ENCODE assay signal across 8 cellular contexts in the genomic region with DNA sequence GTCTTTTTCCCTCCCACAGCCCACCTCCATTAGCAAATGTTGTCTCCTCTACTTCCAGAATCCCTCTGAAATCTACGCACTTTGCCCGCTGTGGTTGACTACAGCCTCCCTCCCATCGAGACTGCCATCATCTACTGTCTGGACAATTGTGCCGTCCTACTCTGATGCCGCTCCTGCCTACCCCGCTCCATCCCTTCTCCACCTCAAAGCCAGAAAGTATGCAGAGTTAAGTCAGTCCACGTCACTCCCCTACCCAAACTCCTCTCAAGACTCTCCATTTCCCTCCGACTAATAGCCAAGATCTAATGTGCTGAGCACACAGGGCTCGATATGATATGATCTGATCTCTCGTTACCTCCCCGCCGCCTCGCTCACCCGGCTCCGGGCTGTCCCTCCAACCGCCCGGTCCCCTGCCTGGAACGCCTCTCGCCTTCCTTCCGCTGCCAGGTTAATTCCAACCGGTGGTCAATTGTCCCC. TPM values are rescaled to one million over a fixed set of nuclear protein-coding genes. Genes with fewer than 3 reads are reported as not detected.
DNase-seq lines count a peak whose midpoint lies in the region; ATAC-seq, FAIRE-seq and TF ChIP-seq lines count a peak whose summit lies in the region.

No MANE protein-coding gene starts in this region.

- TF ChIP-seq RAD21 in K562 (CRISPR knock-in tag; conservative IDR thresholded peaks at IDR 0.05 in 1 of 2, IDR thresholded peaks at IDR 0.05 in 1 of 2) = no peak

- TF ChIP-seq POLR2A in K562 (conservative IDR thresholded peaks at IDR 0.05) (no peak), lower leg skin (IDR thresholded peaks at IDR 0.05) (no peak), vagina (IDR thresholded peaks at IDR 0.05) (no peak)

- H3K27me3 ChIP-seq in K562 (ENCODE audit: control insufficient read depth in 2 of 2, insufficient read depth in 2 of 2, low read length in 2 of 2) = no peaks in the 10 kb centered on the region
- H3K27me3 ChIP-seq in vagina = no peaks in the 10 kb centered on the region

- H3K36me3 ChIP-seq in K562 (ENCODE audit: control insufficient read depth, insufficient read depth, low read length) (peaks cover 30% of the 10 kb centered on the region; the same call in 1 of the 3 replicates), vagina (peaks cover 0 to 15% of the 10 kb centered on the region in 2 donors)

- TF ChIP-seq CTCF in K562 (IDR thresholded peaks at IDR 0.05 in 2 of 3, conservative IDR thresholded peaks at IDR 0.05 in 1 of 3; ENCODE audit: insufficient read depth in 2 of 3, low read depth in 1 of 3, low read length in 3 of 3) = no peak
- no peak for TF ChIP-seq CTCF in lower leg skin (IDR thresholded peaks at IDR 0.05)
- no peak for TF ChIP-seq CTCF in vagina (IDR thresholded peaks at IDR 0.05)

- WGBS in K562 (ENCODE audit: insufficient coverage, low coverage, missing lambda C conversion rate) = 1% methylated on average over 20 of the region's 21 CpGs
- WGBS in lower leg skin, 2 donors = 1 to 2% methylated on average over 21 of the region's 21 CpGs

- peak overlapping the region; percentile 89 to 96 for H3K9ac ChIP-seq in K562 (ENCODE audit: insufficient read depth in 1 of 2, low read depth in 2 of 2, low read length in 2 of 2)

- DNase-seq in HT-29 (ENCODE audit: low spot score) (peak; percentile 26), K562 (ENCODE audit: extremely low read depth in 1 of 4, low spot score in 3 of 4) (peak in 3 of 4 experiments; percentile 38 to 48 (median 39)), lower leg skin (ENCODE audit: low spot score in 2 of 2) (no peak), vagina (ENCODE audit: extremely low spot score in 2 of 2) (no peak), RCC 7860 (ENCODE audit: low spot score) (no peak)
- DNase-seq in activated CD8-positive, alpha-beta memory T cell treated with anti-CD3 and anti-CD28 coated beads, Interleukin-2, amount 50 U/mL, for 48 hours = no peak
- no peak for DNase-seq in activated CD4-positive, alpha-beta T cell treated with anti-CD3 and anti-CD28 coated beads, Interleukin-2, amount 50 U/mL, for 1 hour

- H3K79me2 ChIP-seq in K562 (ENCODE audit: control insufficient read depth, insufficient read depth, low read length) = peaks cover 28% of the 10 kb centered on the region

- peak overlapping the region; percentile 93 for H3K4me2 ChIP-seq in K562 (ENCODE audit: insufficient read depth, low read length)

- peaks cover 11% of the 10 kb centered on the region; the same call in 1 of the 2 replicates for H4K20me1 ChIP-seq in K562 (replicated peaks; ENCODE audit: control insufficient read depth, insufficient read depth, low read length)

- intact Hi-C loops in K562 (cut with micrococcal nuclease) (no loop called here), lower leg skin (cut with DNase I; ENCODE audit: low total_unique reads) (no loop called here), vagina (cut with DNase I) (no loop called here)

- H3K9me3 ChIP-seq in K562 (replicated peaks; ENCODE audit: control insufficient read depth, insufficient read depth, low read depth, low read length) (no peaks in the 10 kb centered on the region), vagina (no peaks in the 10 kb centered on the region)

- TSS peak; percentile 63 for BruUV-seq in K562 (replicated peaks; lab: Mats Ljungman, UMichigan)

- H3K4me1 ChIP-seq in K562 (replicated peaks in 1 of 2; ENCODE audit: control insufficient read depth in 2 of 2, insufficient read depth in 2 of 2, low read length in 2 of 2) (peaks cover 0 to 41% of the 10 kb centered on the region in 2 experiments; a peak in 3 of 5 replicates), vagina (peaks cover 24% of the 10 kb centered on the region)

- CTCF ChIA-PET in K562 (lab: Yijun Ruan, JAX; ENCODE audit: low intra/inter-chr PET ratio) = no interaction called here

- ATAC-seq in GM18498 (IDR thresholded peaks at IDR 0.05; ENCODE audit: unreplicated experiment) (peak; percentile 3), K562 (peak; percentile 56)

- H3K4me3 ChIP-seq in K562 = peak overlapping the region; percentile 91
- peak overlapping the region; percentile 88 for H3K4me3 ChIP-seq in lower leg skin (ENCODE audit: low read depth, poor library complexity, severe bottlenecking)
- H3K4me3 ChIP-seq in vagina = peak overlapping the region; percentile 85 to 100

- POLR2A ChIA-PET in K562 (lab: Yijun Ruan, JAX) = no interaction called here

- FAIRE-seq in K562 (lab: Jason Lieb, UNC) (no peak), RCC 7860 (lab: Jason Lieb, UNC) (no peak)

- H3K27ac ChIP-seq in K562 (ENCODE audit: extremely low read depth, low read depth, low read length) (peak overlapping the region; percentile 96), vagina (peak overlapping the region; percentile 96)

- H3K9me1 ChIP-seq in K562 (ENCODE audit: control insufficient read depth, insufficient read depth, low read length) = no peaks in the 10 kb centered on the region

- no peak for TF ChIP-seq EP300 in K562 (IDR thresholded peaks at IDR 0.05; ENCODE audit: low read length)

- in situ Hi-C loops in K562 (cut with MboI) = no loop called here

- peak overlapping the region; percentile 88; the same call in 1 of the 2 replicates for H2AFZ ChIP-seq in K562 (ENCODE audit: low read depth, low read length)

RNA-seq across cellular contexts. Expression of a gene that starts 0.6 kb away (rescaled TPM):
- total RNA-seq in HT-29 (2014; rRNA removed; shearing (Covaris generic)) = 54.7 and 55.5 TPM in 2 replicates
- total RNA-seq in K562 (2011; cell fraction: chromatin; rRNA removed; ENCODE audit: low replicate concordance) = 35.4 and 89.8 TPM in 2 replicates
- total RNA-seq in K562 (2011; cell fraction: nucleolus; rRNA removed) = 60.3 and 65.9 TPM in 2 replicates
- total RNA-seq in K562 (2011; cell fraction: nucleoplasm; rRNA removed) = 35.3 and 37.6 TPM in 2 replicates
- 46.5 and 57.8 TPM in 2 replicates for total RNA-seq in K562 (2014; rRNA removed)
- total RNA-seq in K562 (2014; rRNA removed; fragmentation: Illumina TruSeq; extraction: Trizol) = 7.6 and 7.9 TPM in 2 replicates
- 25.6 and 27.3 TPM in 2 replicates for total RNA-seq in K562 (2015; rRNA removed; fragmentation: Illumina TruSeq; extraction: Trizol)
- 42.1 and 49.2 TPM in 2 replicates for total RNA-seq in K562 (2021)
- polyA plus RNA-seq in K562 (2011; rRNA removed) = 15.0 and 19.4 TPM in 2 replicates
- 21.9 and 50.9 TPM in 2 replicates for polyA plus RNA-seq in K562 (2011; cell fraction: cytosol; rRNA removed)
- polyA plus RNA-seq in K562 (2011; cell fraction: nucleus; rRNA removed) = 54.2 and 84.9 TPM in 2 replicates
- polyA plus RNA-seq in K562 (2012) = 22.8 and 28.5 TPM in 2 replicates
- 9.6 and 20.4 TPM in 2 replicates for polyA plus RNA-seq in K562 (2014; fragmentation: Illumina TruSeq; extraction: Trizol)
- under 1 TPM; 0.15 to 0.52 TPM for polyA plus RNA-seq in K562 (2014; fragmentation: Nextera tagmentation; extraction: Ambion mirVana)
- 35.0 and 36.4 TPM in 2 replicates for polyA plus RNA-seq in K562 (2014; rRNA removed)
- 4.5 and 9.4 TPM in 2 replicates for polyA minus RNA-seq in K562 (2011; rRNA and poly(A)+ RNA removed)
- 13.0 and 16.6 TPM in 2 replicates for polyA minus RNA-seq in K562 (2011; cell fraction: cytosol; rRNA and poly(A)+ RNA removed)
- 9.6 and 12.0 TPM in 2 replicates for polyA minus RNA-seq in K562 (2011; cell fraction: nucleus; rRNA and poly(A)+ RNA removed)
- 10 to 100 TPM; 21.1 to 46.5 (median 33.6) TPM for total RNA-seq in lower leg skin
- 36.3 TPM for total RNA-seq in vagina

RNA-seq across cellular contexts. Expression of a gene that starts 19.4 kb away (rescaled TPM):
- not detected in 2 replicates for total RNA-seq in HT-29 (2014; rRNA removed; shearing (Covaris generic))
- 10.2 and 37.7 TPM in 2 replicates for total RNA-seq in K562 (2011; cell fraction: chromatin; rRNA removed; ENCODE audit: low replicate concordance)
- 58.8 and 84.5 TPM in 2 replicates for total RNA-seq in K562 (2011; cell fraction: nucleolus; rRNA removed)
- 27.7 and 36.4 TPM in 2 replicates for total RNA-seq in K562 (2011; cell fraction: nucleoplasm; rRNA removed)
- total RNA-seq in K562 (2014; rRNA removed) = 2.5 and 5.2 TPM in 2 replicates
- total RNA-seq in K562 (2014; rRNA removed; fragmentation: Illumina TruSeq; extraction: Trizol) = 2.3 and 2.8 TPM in 2 replicates
- 2.5 and 3.1 TPM in 2 replicates for total RNA-seq in K562 (2015; rRNA removed; fragmentation: Illumina TruSeq; extraction: Trizol)
- total RNA-seq in K562 (2021) = 21.0 and 24.0 TPM in 2 replicates
- 2.9 and 4.4 TPM in 2 replicates for polyA plus RNA-seq in K562 (2011; rRNA removed)
- 4.0 and 21.7 TPM in 2 replicates for polyA plus RNA-seq in K562 (2011; cell fraction: cytosol; rRNA removed)
- 3.7 and 12.5 TPM in 2 replicates for polyA plus RNA-seq in K562 (2011; cell fraction: nucleus; rRNA removed)
- polyA plus RNA-seq in K562 (2012) = 11.5 and 11.6 TPM in 2 replicates
- 4.3 and 6.7 TPM in 2 replicates for polyA plus RNA-seq in K562 (2014; fragmentation: Illumina TruSeq; extraction: Trizol)
- polyA plus RNA-seq in K562 (2014; fragmentation: Nextera tagmentation; extraction: Ambion mirVana) = 1 to 10 TPM; 1.5 to 2.6 TPM
- 5.7 and 6.1 TPM in 2 replicates for polyA plus RNA-seq in K562 (2014; rRNA removed)
- polyA minus RNA-seq in K562 (2011; rRNA and poly(A)+ RNA removed) = 0.90 and 1.6 TPM in 2 replicates
- polyA minus RNA-seq in K562 (2011; cell fraction: cytosol; rRNA and poly(A)+ RNA removed) = 17.4 and 19.6 TPM in 2 replicates
- 3.1 and 6.1 TPM in 2 replicates for polyA minus RNA-seq in K562 (2011; cell fraction: nucleus; rRNA and poly(A)+ RNA removed)
- 1 to 10 TPM in 2 of 4 donors, under 1 TPM in 2; 0.20 to 4.2 (median 0.90) TPM for total RNA-seq in lower leg skin
- total RNA-seq in vagina = 1.7 TPM

RNA-seq across cellular contexts. Expression of a gene that starts 40.8 kb away (rescaled TPM):
- not detected in 2 replicates for total RNA-seq in HT-29 (2014; rRNA removed; shearing (Covaris generic))
- total RNA-seq in K562 (2011; cell fraction: chromatin; rRNA removed; ENCODE audit: low replicate concordance) = 2.6 and 7.5 TPM in 2 replicates
- 3.8 and 5.5 TPM in 2 replicates for total RNA-seq in K562 (2011; cell fraction: nucleolus; rRNA removed)
- total RNA-seq in K562 (2011; cell fraction: nucleoplasm; rRNA removed) = 3.2 and 4.0 TPM in 2 replicates
- total RNA-seq in K562 (2014; rRNA removed) (0.54 and 1.2 TPM in 2 replicates), K562 (2014; rRNA removed; fragmentation: Illumina TruSeq; extraction: Trizol) (0.83 and 0.91 TPM in 2 replicates), K562 (2015; rRNA removed; fragmentation: Illumina TruSeq; extraction: Trizol) (0.98 and 1.0 TPM in 2 replicates), K562 (2021) (3.3 and 3.9 TPM in 2 replicates), lower leg skin (under 1 TPM in 3 of 4 donors, not detected in 1; 0.19 to 0.52 (median 0.25) TPM), vagina (0.25 TPM)
- polyA plus RNA-seq in K562 (2011; rRNA removed) (2.5 and 3.1 TPM in 2 replicates), K562 (2014; fragmentation: Illumina TruSeq; extraction: Trizol) (3.0 and 3.6 TPM in 2 replicates), K562 (2014; fragmentation: Nextera tagmentation; extraction: Ambion mirVana) (under 1 TPM in 1 of 2 experiments, not detected in 1; 0.03 TPM), K562 (2014; rRNA removed) (1.9 and 2.3 TPM in 2 replicates)
- 3.0 and 4.9 TPM in 2 replicates for polyA plus RNA-seq in K562 (2011; cell fraction: cytosol; rRNA removed)
- 5.3 and 8.9 TPM in 2 replicates for polyA plus RNA-seq in K562 (2011; cell fraction: nucleus; rRNA removed)
- 3.6 and 14.1 TPM in 2 replicates for polyA plus RNA-seq in K562 (2012)
- polyA minus RNA-seq in K562 (2011; rRNA and poly(A)+ RNA removed) = 2.0 and 3.2 TPM in 2 replicates
- 5.9 and 6.7 TPM in 2 replicates for polyA minus RNA-seq in K562 (2011; cell fraction: cytosol; rRNA and poly(A)+ RNA removed)
- 1.6 and 2.1 TPM in 2 replicates for polyA minus RNA-seq in K562 (2011; cell fraction: nucleus; rRNA and poly(A)+ RNA removed)

RNA-seq across cellular contexts. Expression of a gene that starts 53.3 kb away (rescaled TPM):
- 120 and 152 TPM in 2 replicates for total RNA-seq in HT-29 (2014; rRNA removed; shearing (Covaris generic))
- 47.2 and 115 TPM in 2 replicates for total RNA-seq in K562 (2011; cell fraction: chromatin; rRNA removed; ENCODE audit: low replicate concordance)
- 85.8 and 97.1 TPM in 2 replicates for total RNA-seq in K562 (2011; cell fraction: nucleolus; rRNA removed)
- total RNA-seq in K562 (2011; cell fraction: nucleoplasm; rRNA removed) = 68.6 and 70.5 TPM in 2 replicates
- total RNA-seq in K562 (2014; rRNA removed) (137 and 148 TPM in 2 replicates), K562 (2014; rRNA removed; fragmentation: Illumina TruSeq; extraction: Trizol) (18.2 and 18.5 TPM in 2 replicates), K562 (2015; rRNA removed; fragmentation: Illumina TruSeq; extraction: Trizol) (37.6 and 38.6 TPM in 2 replicates), K562 (2021) (122 and 125 TPM in 2 replicates), lower leg skin (100 to 1,000 TPM; 112 to 135 (median 123) TPM), vagina (92.8 TPM)
- polyA plus RNA-seq in K562 (2011; rRNA removed) (47.6 and 54.4 TPM in 2 replicates), K562 (2014; fragmentation: Illumina TruSeq; extraction: Trizol) (25.6 and 53.2 TPM in 2 replicates), K562 (2014; fragmentation: Nextera tagmentation; extraction: Ambion mirVana) (under 1 TPM; 0.35 to 0.78 TPM), K562 (2014; rRNA removed) (159 and 172 TPM in 2 replicates)
- 49.5 and 107 TPM in 2 replicates for polyA plus RNA-seq in K562 (2011; cell fraction: cytosol; rRNA removed)
- polyA plus RNA-seq in K562 (2011; cell fraction: nucleus; rRNA removed) = 169 and 253 TPM in 2 replicates
- polyA plus RNA-seq in K562 (2012) = 75.9 and 122 TPM in 2 replicates
- 8.0 and 11.1 TPM in 2 replicates for polyA minus RNA-seq in K562 (2011; rRNA and poly(A)+ RNA removed)
- 24.4 and 30.8 TPM in 2 replicates for polyA minus RNA-seq in K562 (2011; cell fraction: cytosol; rRNA and poly(A)+ RNA removed)
- polyA minus RNA-seq in K562 (2011; cell fraction: nucleus; rRNA and poly(A)+ RNA removed) = 24.4 and 30.4 TPM in 2 replicates

Comparison
In these comparisons a context has a peak if more than half of its experiments do, and no peak if none do; other contexts are left out.
1. DNase-seq: peak in HT-29 (single experiment) and K562 (3 of 4); none in lower leg skin (0 of 2), vagina (0 of 2), RCC 7860 (single experiment), activated CD8-positive, alpha-beta memory T cell treated with anti-CD3 and anti-CD28 coated beads, Interleukin-2, amount 50 U/mL, for 48 hours (single experiment) and activated CD4-positive, alpha-beta T cell treated with anti-CD3 and anti-CD28 coated beads, Interleukin-2, amount 50 U/mL, for 1 hour (single experiment).
2. Peak in every context shown above with its lines, with median percentiles within 50 percentile points of each other: H3K4me3 ChIP-seq.